In the genomic region with DNA sequence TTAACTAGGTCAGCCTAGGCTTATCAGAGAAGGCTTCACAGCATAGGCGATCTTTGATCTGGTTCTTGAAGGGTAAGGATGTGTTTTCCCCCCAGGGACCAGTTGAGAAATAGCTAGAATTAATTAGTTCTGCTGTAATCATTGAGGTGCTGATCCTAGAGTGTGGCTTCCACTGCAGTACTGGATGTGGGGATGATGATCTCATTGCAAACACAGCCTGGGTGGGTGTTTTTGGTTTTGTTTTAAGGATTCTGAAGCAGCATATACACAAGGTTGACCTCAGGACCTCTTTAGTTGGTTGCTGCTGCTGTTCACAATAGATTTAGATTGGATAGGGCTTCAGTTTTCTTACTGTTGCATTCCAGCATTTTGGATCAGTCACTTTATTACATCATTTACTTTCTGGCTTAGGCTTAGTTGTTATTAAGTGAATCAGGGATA, we compare ENCODE assay signal across 20 cellular contexts.
A peak's percentile ranks its signal among the peaks of the same experiment; 100 is the strongest.
DNase-seq lines count a peak whose midpoint lies in the region; ATAC-seq, FAIRE-seq and TF ChIP-seq lines count a peak whose summit lies in the region.
"Had no signal": no experiment of that assay in that cellular context is flagged by ENCODE, and none has a peak within 500 bp of the region (broad histone marks: within the 10 kb centered on the region; RNA-seq: fewer than 3 reads in every experiment).

No MANE protein-coding gene starts in this region.

- ATAC-seq in HG03521 (IDR thresholded peaks at IDR 0.05; ENCODE audit: unreplicated experiment) (no peak), HG03045 (IDR thresholded peaks at IDR 0.05; ENCODE audit: unreplicated experiment) (no peak)
- ATAC-seq: activated CD8-positive, alpha-beta memory T cell treated with anti-CD3 and anti-CD28 coated beads, Interleukin-2, amount 10 ng/mL, durations not matched to agents 7 days and 5 days; esophagus mucosa; mucosa of descending colon; right lobe of liver had no signal

- no peaks in the 10 kb centered on the region for H3K36me3 Mint-ChIP-seq in astrocyte (ENCODE audit: low read depth, unreplicated experiment)
- H3K36me3 Mint-ChIP-seq: activated CD8-positive, alpha-beta memory T cell treated with anti-CD3 and anti-CD28 coated beads, Interleukin-2, amount 10 ng/mL, durations not matched to agents 7 days and 5 days had no signal

- H3K4me3 ChIP-seq in BLaER1 treated with 17β-estradiol and CSF1 and Interleukin-3, amounts not matched to agents 10 nM and 100 nM = no peak overlapping the region
- H3K4me3 ChIP-seq in astrocyte (ENCODE audit: insufficient read depth, low read depth, low read length) (no peak overlapping the region), hepatocyte (no peak overlapping the region)
- H3K4me3 ChIP-seq: mucosa of descending colon, right lobe of liver, suprapubic skin had no signal

- H3K27ac Mint-ChIP-seq in astrocyte (ENCODE audit: unreplicated experiment) = peak overlapping the region; percentile 50
- H3K27ac Mint-ChIP-seq: activated CD8-positive, alpha-beta memory T cell treated with anti-CD3 and anti-CD28 coated beads, Interleukin-2, amount 10 ng/mL, durations not matched to agents 7 days and 5 days had no signal

- H3K4me2 ChIP-seq in BLaER1 treated with 17β-estradiol and CSF1 and Interleukin-3, amounts not matched to agents 10 nM and 100 nM = peak overlapping the region in 9 of 11 experiments; percentile 11 to 68 (median 52); a peak in 17 of 22 replicates
- H3K4me2 ChIP-seq in astrocyte (ENCODE audit: low read length) (no peak overlapping the region), hepatocyte (peak overlapping the region; percentile 6)

- H3K9me2 ChIP-seq in hepatocyte (replicated peaks; ENCODE audit: insufficient read depth) = no peaks in the 10 kb centered on the region

- H3K27me3 ChIP-seq in BLaER1 treated with 17β-estradiol and CSF1 and Interleukin-3, amounts not matched to agents 10 nM and 100 nM = no peaks in the 10 kb centered on the region
- H3K27me3 ChIP-seq in astrocyte (ENCODE audit: insufficient read depth, low read length) (no peaks in the 10 kb centered on the region), hepatocyte (no peaks in the 10 kb centered on the region)
- H3K27me3 ChIP-seq: right lobe of liver, suprapubic skin had no signal

- peaks cover 58% of the 10 kb centered on the region for H3K4me1 Mint-ChIP-seq in astrocyte (ENCODE audit: low read depth, unreplicated experiment)
- H3K4me1 Mint-ChIP-seq: activated CD8-positive, alpha-beta memory T cell treated with anti-CD3 and anti-CD28 coated beads, Interleukin-2, amount 10 ng/mL, durations not matched to agents 7 days and 5 days had no signal

- peaks cover 37 to 63% (median 56%) of the 10 kb centered on the region in 10 experiments for H3K4me1 ChIP-seq in BLaER1 treated with 17β-estradiol and CSF1 and Interleukin-3, amounts not matched to agents 10 nM and 100 nM
- H3K4me1 ChIP-seq in astrocyte (ENCODE audit: insufficient read depth, low read length) (peaks cover 10% of the 10 kb centered on the region), hepatocyte (ENCODE audit: insufficient read depth) (peaks cover 16% of the 10 kb centered on the region)
- H3K4me1 ChIP-seq: right lobe of liver had no signal

- FAIRE-seq in astrocyte (lab: Jason Lieb, UNC) = no peak

- 33% methylated on average over 1 of the region's 1 CpG for WGBS in hepatocyte (ENCODE audit: low lambda C conversion rate, missing lambda C conversion rate)

- H3K4me3 Mint-ChIP-seq in astrocyte (ENCODE audit: unreplicated experiment) = no peak overlapping the region
- H3K4me3 Mint-ChIP-seq: activated CD8-positive, alpha-beta memory T cell treated with anti-CD3 and anti-CD28 coated beads, Interleukin-2, amount 10 ng/mL, durations not matched to agents 7 days and 5 days had no signal

- peaks cover 4% of the 10 kb centered on the region for H3K79me2 ChIP-seq in astrocyte (ENCODE audit: insufficient read depth, low read length)
- H3K79me2 ChIP-seq in hepatocyte = peaks cover 35% of the 10 kb centered on the region

- no peaks in the 10 kb centered on the region for H3K9me3 ChIP-seq in BLaER1 treated with 17β-estradiol and CSF1 and Interleukin-3, amounts not matched to agents 10 nM and 100 nM (replicated peaks in 1 of 11)
- H3K9me3 ChIP-seq in astrocyte (ENCODE audit: insufficient read depth, low read depth, low read length) = no peaks in the 10 kb centered on the region
- H3K9me3 ChIP-seq in hepatocyte (ENCODE audit: low read depth) = no peaks in the 10 kb centered on the region
- H3K9me3 ChIP-seq: mucosa of descending colon, right lobe of liver, suprapubic skin had no signal

- H3K36me3 ChIP-seq in BLaER1 treated with 17β-estradiol and CSF1 and Interleukin-3, amounts not matched to agents 10 nM and 100 nM = peaks cover 0 to under 1% (median 0%) of the 10 kb centered on the region in 11 experiments; a peak in 1 of 22 replicates
- H3K36me3 ChIP-seq in astrocyte (ENCODE audit: insufficient read depth, low read length) = no peaks in the 10 kb centered on the region
- H3K36me3 ChIP-seq in hepatocyte (replicated peaks; ENCODE audit: insufficient read depth, low read depth) = no peaks in the 10 kb centered on the region
- H3K36me3 ChIP-seq: right lobe of liver, suprapubic skin had no signal

- H4K20me1 ChIP-seq in BLaER1 treated with 17β-estradiol and CSF1 and Interleukin-3, amounts not matched to agents 10 nM and 100 nM = peaks cover 0 to 80% (median 49%) of the 10 kb centered on the region in 11 experiments; a peak in 10 of 22 replicates
- H4K20me1 ChIP-seq in astrocyte (ENCODE audit: insufficient read depth, low read length) = peaks cover 68% of the 10 kb centered on the region
- H4K20me1 ChIP-seq in hepatocyte (ENCODE audit: insufficient read depth, poor library complexity, severe bottlenecking) = peaks cover 37% of the 10 kb centered on the region

- DNase-seq in H4 (ENCODE audit: low spot score) (peak; percentile 61), astrocyte (ENCODE audit: low read depth) (peak; percentile 75), hepatocyte (ENCODE audit: low spot score) (no peak), midbrain (lab: John Stamatoyannopoulos, UW) (no peak), dermis blood vessel endothelial cell (no peak)
- DNase-seq: activated CD4-positive, alpha-beta T cell treated with anti-CD3 and anti-CD28 coated beads for 1 hour; activated CD8-positive, alpha-beta memory T cell treated with anti-CD3 and anti-CD28 coated beads, Interleukin-2, amount 10 ng/mL, durations not matched to agents 7 days and 5 days; activated naive CD4-positive, alpha-beta T cell; aorta; hippocampal formation; KBM-7; mucosa of descending colon; NCI-H1105 treated with DMSO at 0.1 percent for 48 hours; NCI-H446; right lobe of liver had no signal

- no peak for TF ChIP-seq CTCF in astrocyte (IDR thresholded peaks at IDR 0.05; ENCODE audit: insufficient read depth, low read depth, low read length)
- no peak for TF ChIP-seq CTCF in hepatocyte (IDR thresholded peaks at IDR 0.05; ENCODE audit: poor library complexity)

- H3K9me3 Mint-ChIP-seq in astrocyte (ENCODE audit: unreplicated experiment) = no peaks in the 10 kb centered on the region

- no peaks in the 10 kb centered on the region for H3K27me3 Mint-ChIP-seq in astrocyte (ENCODE audit: low read depth, unreplicated experiment)

- H3K27ac ChIP-seq in BLaER1 treated with 17β-estradiol and CSF1 and Interleukin-3, amounts not matched to agents 10 nM and 100 nM = peak overlapping the region in 6 of 11 experiments; percentile 6 to 60 (median 44); a peak in 7 of 22 replicates
- H3K27ac ChIP-seq in astrocyte (ENCODE audit: low read depth, low read length) (no peak overlapping the region), hepatocyte (no peak overlapping the region)
- H3K27ac ChIP-seq: right lobe of liver, suprapubic skin had no signal

- H3K9ac ChIP-seq in BLaER1 treated with 17β-estradiol and CSF1 and Interleukin-3, amounts not matched to agents 10 nM and 100 nM = peak overlapping the region in 2 of 11 experiments; percentile 12 to 28; a peak in 5 of 22 replicates
- H3K9ac ChIP-seq in astrocyte (ENCODE audit: low read length) = no peak overlapping the region

- no peak overlapping the region for H2AFZ ChIP-seq in astrocyte (ENCODE audit: low read depth, low read length)
- H2AFZ ChIP-seq in hepatocyte = no peak overlapping the region

Comparison
In these comparisons a context has a peak if more than half of its experiments do, and no peak if none do; other contexts are left out.
1. H3K27ac ChIP-seq: peak in BLaER1 treated with 17β-estradiol and CSF1 and Interleukin-3, amounts not matched to agents 10 nM and 100 nM (6 of 11); none in astrocyte (single experiment) and hepatocyte (single experiment).
2. DNase-seq: peak in H4 (single experiment) and astrocyte (single experiment); none in hepatocyte (single experiment), midbrain (single experiment) and dermis blood vessel endothelial cell (single experiment).